In the genomic region with DNA sequence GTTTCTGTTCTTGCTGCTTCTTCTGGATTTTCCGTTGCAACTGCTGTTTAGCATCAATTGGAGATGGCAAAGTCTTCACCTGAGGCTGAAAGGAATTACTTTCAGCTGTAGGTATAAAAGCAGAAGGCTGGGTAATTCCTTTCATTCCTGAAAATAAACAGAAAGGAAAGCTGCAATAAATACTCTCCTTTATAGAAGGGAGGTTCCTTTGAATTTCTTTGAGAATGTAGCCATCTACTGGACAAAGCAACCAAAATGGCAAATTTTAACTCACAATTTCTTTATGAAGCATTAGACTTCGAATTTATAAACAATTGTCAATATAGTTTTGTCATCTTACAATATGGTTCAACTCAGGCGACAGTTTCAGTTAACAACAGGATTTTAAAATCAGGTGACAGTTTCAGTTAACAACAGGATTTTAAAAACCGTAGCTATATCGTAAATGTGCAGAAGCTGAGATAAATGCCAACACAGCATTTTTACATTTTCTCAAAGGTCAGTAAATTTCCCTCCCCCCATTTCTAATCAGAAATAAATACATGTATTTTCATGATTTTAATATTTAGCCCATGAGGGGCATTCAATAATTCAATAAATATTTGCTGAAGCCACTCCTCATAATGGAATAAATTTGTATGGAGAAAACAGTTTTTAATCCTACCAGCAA, we compare ENCODE assay signal across 21 cellular contexts.
DNase-seq lines count a peak whose midpoint lies in the region; ATAC-seq and TF ChIP-seq lines count a peak whose summit lies in the region.
"Had no signal": no experiment of that assay in that cellular context is flagged by ENCODE, and none has a peak within 500 bp of the region (broad histone marks: within the 10 kb centered on the region; RNA-seq: fewer than 3 reads in every experiment).

No MANE protein-coding gene starts in this region.

- H3K36me3 ChIP-seq in HCT116 (ENCODE audit: control insufficient read depth in 1 of 2, insufficient read depth in 2 of 2, low read length in 2 of 2) (peaks cover 5 to 21% of the 10 kb centered on the region in 2 experiments; a peak in 3 of 4 replicates), adipocyte (ENCODE audit: control insufficient read depth, insufficient read depth, low read length, severe bottlenecking) (peaks cover 56% of the 10 kb centered on the region)

- no peaks in the 10 kb centered on the region for H3K79me2 ChIP-seq in HCT116 (ENCODE audit: insufficient read depth, low read length)

- no peak overlapping the region for H2AFZ ChIP-seq in HCT116 (ENCODE audit: low read depth, low read length, poor library complexity, severe bottlenecking)

- ATAC-seq in HCT116: no peak
- ATAC-seq: right cardiac atrium; stimulated activated naive B cell treated with anti-CD40 and anti-IgM and Interleukin-4, amounts not matched to agents 10 μg/mL and 1 μg/mL and 100 μg/mL, for 72 hours had no signal

- TF ChIP-seq CTCF in AG04450 (IDR thresholded peaks at IDR 0.05; ENCODE audit: low read depth, low read length) (peak; percentile 42; the same call in 1 of the 2 replicates), HCT116 (IDR thresholded peaks at IDR 0.05 in 2 of 3, conservative IDR thresholded peaks at IDR 0.05 in 1 of 3; ENCODE audit: borderline replicate concordance in 1 of 3, insufficient read depth in 1 of 3, low read depth in 2 of 3, low read length in 2 of 3) (peak in 2 of 3 experiments; percentile 2 to 18; a peak in 1 of 6 replicates), MCF 10A (IDR thresholded peaks at IDR 0.05; ENCODE audit: unreplicated experiment) (no peak)

- DNase-seq in AG04450 (ENCODE audit: low read depth, low spot score) (no peak), HCT116 (ENCODE audit: low read depth, low spot score) (no peak), adipocyte (ENCODE audit: low read depth) (peak; percentile 21), inferior parietal cortex (ENCODE audit: extremely low spot score) (peak; percentile 29), ACHN (no peak), SKM-1 (lab: John Stamatoyannopoulos, UW; ENCODE audit: unreplicated experiment) (no peak), MCF 10A (ENCODE audit: unreplicated experiment) (no peak)
- DNase-seq in activated T-cell treated with anti-CD3 and anti-CD28 coated beads, Interleukin-2, amount 50 U/mL, for 24 hours: no peak
- DNase-seq: activated CD4-positive, alpha-beta T cell treated with anti-CD3 and anti-CD28 coated beads, Interleukin-2, amount 50 U/mL, for 1 hour; activated CD8-positive, alpha-beta memory T cell treated with anti-CD3 and anti-CD28 coated beads, Interleukin-2, amount 50 U/mL, for 48 hours; activated gamma-delta T cell; Caco-2; heart left ventricle; immature natural killer cell; NCI-H1930; right cardiac atrium; stimulated activated naive B cell treated with anti-CD40 and anti-IgM and Interleukin-4, amounts not matched to agents 10 μg/mL and 1 μg/mL and 100 μg/mL, for 72 hours; tibial artery had no signal

- H3K4me3 Mint-ChIP-seq in MCF 10A (ENCODE audit: unreplicated experiment): no peak overlapping the region
- H3K4me3 Mint-ChIP-seq in activated T-cell treated with anti-CD3 and anti-CD28 coated beads, Interleukin-2, amount 50 U/mL, for 24 hours: no peak overlapping the region
- H3K4me3 Mint-ChIP-seq: central memory CD8-positive, alpha-beta T cell; IgD-negative memory B cell; immature natural killer cell; stimulated activated naive B cell treated with anti-CD40 and anti-IgM and Interleukin-4, amounts not matched to agents 10 μg/mL and 1 μg/mL and 100 μg/mL, for 72 hours had no signal

- no peaks in the 10 kb centered on the region for H3K9me3 Mint-ChIP-seq in MCF 10A (ENCODE audit: unreplicated experiment)
- H3K9me3 Mint-ChIP-seq in activated T-cell treated with anti-CD3 and anti-CD28 coated beads, Interleukin-2, amount 50 U/mL, for 24 hours: no peaks in the 10 kb centered on the region
- H3K9me3 Mint-ChIP-seq: central memory CD8-positive, alpha-beta T cell; IgD-negative memory B cell; immature natural killer cell; stimulated activated naive B cell treated with anti-CD40 and anti-IgM and Interleukin-4, amounts not matched to agents 10 μg/mL and 1 μg/mL and 100 μg/mL, for 72 hours had no signal

- no peak overlapping the region for H3K9ac ChIP-seq in HCT116 (ENCODE audit: low read length)
- peak overlapping the region; percentile 7 for H3K9ac ChIP-seq in adipocyte (ENCODE audit: low read length)

- BruUV-seq in HCT116 (replicated peaks; lab: Mats Ljungman, UMichigan): no TSS peak
- no TSS peak for BruUV-seq in MCF 10A (replicated peaks; lab: Mats Ljungman, UMichigan)

- intact Hi-C loops in HCT116 (cut with micrococcal nuclease) (no loop called here), MCF 10A (cut with micrococcal nuclease) (loop anchor here (2.0 to 5.0 kb wide), 3 partner anchors 144 to 451 kb away; a partner anchor contains a TSS)

- H3K27me3 Mint-ChIP-seq in MCF 10A (ENCODE audit: insufficient read depth, unreplicated experiment): no peaks in the 10 kb centered on the region
- no peaks in the 10 kb centered on the region for H3K27me3 Mint-ChIP-seq in activated T-cell treated with anti-CD3 and anti-CD28 coated beads, Interleukin-2, amount 50 U/mL, for 24 hours
- H3K27me3 Mint-ChIP-seq: central memory CD8-positive, alpha-beta T cell; IgD-negative memory B cell; stimulated activated naive B cell treated with anti-CD40 and anti-IgM and Interleukin-4, amounts not matched to agents 10 μg/mL and 1 μg/mL and 100 μg/mL, for 72 hours had no signal

- H3K36me3 Mint-ChIP-seq in MCF 10A (ENCODE audit: insufficient read depth, unreplicated experiment): peaks cover 81% of the 10 kb centered on the region
- H3K36me3 Mint-ChIP-seq in activated T-cell treated with anti-CD3 and anti-CD28 coated beads, Interleukin-2, amount 50 U/mL, for 24 hours (ENCODE audit: low read depth): peaks cover 87% of the 10 kb centered on the region

- POLR2A ChIA-PET in AG04450 (lab: Yijun Ruan, JAX): no interaction called here
- POLR2A ChIA-PET in HCT116 (lab: Charles Lee): no interaction called here
- POLR2A ChIA-PET in MCF 10A (lab: Yijun Ruan, JAX): interaction anchor here (0.7 to 1.6 kb wide), 3 partner anchors 10 to 1894 kb away, joined by 3 to 8 read pairs (median 7); no protein-coding TSS in a partner anchor

- peak; percentile 29 for TF ChIP-seq RAD21 in HCT116 (IDR thresholded peaks at IDR 0.05; ENCODE audit: low read depth)

- no peak overlapping the region for H3K4me2 ChIP-seq in HCT116 (ENCODE audit: low read length)

- H3K9me2 ChIP-seq in HCT116 (ENCODE audit: insufficient read depth): no peaks in the 10 kb centered on the region

- no peak for TF ChIP-seq POLR2A in HCT116 (IDR thresholded peaks at IDR 0.05; ENCODE audit: borderline replicate concordance, extremely low read depth, insufficient read depth, insufficient read length)

- RAD21 ChIA-PET in HCT116 (lab: Charles Lee; ENCODE audit: low non-redundant PET in 1 of 2, low total read pairs in 2 of 2, uncharacterized antibody in 2 of 2, unreplicated experiment in 2 of 2): no interaction called here

- H3K4me1 Mint-ChIP-seq in MCF 10A (ENCODE audit: insufficient read depth, unreplicated experiment): peaks cover 6% of the 10 kb centered on the region
- no peaks in the 10 kb centered on the region for H3K4me1 Mint-ChIP-seq in activated T-cell treated with anti-CD3 and anti-CD28 coated beads, Interleukin-2, amount 50 U/mL, for 24 hours (ENCODE audit: low read depth)
- H3K4me1 Mint-ChIP-seq: central memory CD8-positive, alpha-beta T cell; IgD-negative memory B cell; immature natural killer cell; stimulated activated naive B cell treated with anti-CD40 and anti-IgM and Interleukin-4, amounts not matched to agents 10 μg/mL and 1 μg/mL and 100 μg/mL, for 72 hours had no signal

- H3K4me3 ChIP-seq in AG04450 (ENCODE audit: low read depth, low read length): no peak overlapping the region
- no peak overlapping the region for H3K4me3 ChIP-seq in HCT116 (replicated peaks in 1 of 2; ENCODE audit: low read depth in 1 of 2, low read length in 2 of 2)
- no peak overlapping the region for H3K4me3 ChIP-seq in adipocyte (ENCODE audit: low read length)
- H3K4me3 ChIP-seq: heart left ventricle, tibial artery had no signal

- no peaks in the 10 kb centered on the region for H3K27me3 ChIP-seq in AG04450 (ENCODE audit: control insufficient read depth, insufficient read depth, low read length)
- no peaks in the 10 kb centered on the region for H3K27me3 ChIP-seq in HCT116 (ENCODE audit: insufficient read depth, low read length)
- no peaks in the 10 kb centered on the region for H3K27me3 ChIP-seq in adipocyte (replicated peaks; ENCODE audit: control insufficient read depth, insufficient read depth, low read length)
- H3K27me3 ChIP-seq: heart left ventricle, tibial artery had no signal

- H3K9me3 ChIP-seq in AG04450 (ENCODE audit: control insufficient read depth, insufficient read depth, low read length) (no peaks in the 10 kb centered on the region), HCT116 (ENCODE audit: control insufficient read depth in 1 of 2, insufficient read depth in 1 of 2, low read depth in 1 of 2, low read length in 2 of 2) (no peaks in the 10 kb centered on the region), adipocyte (ENCODE audit: control insufficient read depth, low read length) (no peaks in the 10 kb centered on the region)
- H3K9me3 ChIP-seq: Caco-2, heart left ventricle, tibial artery had no signal

- no peak overlapping the region for H3K27ac ChIP-seq in AG04450 (ENCODE audit: low read depth, low read length)
- H3K27ac ChIP-seq in HCT116 (ENCODE audit: low read depth, low read length): no peak overlapping the region
- H3K27ac ChIP-seq: HL-60, tibial artery had no signal

- H3K27ac Mint-ChIP-seq in MCF 10A (ENCODE audit: low read depth, unreplicated experiment): no peak overlapping the region
- no peak overlapping the region for H3K27ac Mint-ChIP-seq in activated T-cell treated with anti-CD3 and anti-CD28 coated beads, Interleukin-2, amount 50 U/mL, for 24 hours
- H3K27ac Mint-ChIP-seq: stimulated activated naive B cell treated with anti-CD40 and anti-IgM and Interleukin-4, amounts not matched to agents 10 μg/mL and 1 μg/mL and 100 μg/mL, for 72 hours had no signal

- in situ Hi-C loops in ACHN (cut with HindIII; ENCODE audit: low pct_ligation_motif_present, low pct_unique_long_range_greater_than_20kb, low sequenced_read_pairs): no loop called here

- no peaks in the 10 kb centered on the region for H4K20me1 ChIP-seq in HCT116 (ENCODE audit: insufficient read depth)

- no peaks in the 10 kb centered on the region for H3K4me1 ChIP-seq in HCT116 (ENCODE audit: control insufficient read depth in 1 of 2, insufficient read depth in 2 of 2, low read length in 2 of 2)
- peaks cover 4% of the 10 kb centered on the region for H3K4me1 ChIP-seq in adipocyte (ENCODE audit: control insufficient read depth, insufficient read depth, low read length)

- CTCF ChIA-PET in AG04450 (lab: Charles Lee) (interaction anchor here (1.0 to 2.9 kb wide), 8 partner anchors 11 to 691 kb away, joined by 3 to 10 read pairs (median 4); no protein-coding TSS in a partner anchor), HCT116 (lab: Charles Lee) (interaction anchor here (0.6 to 1.3 kb wide), 2 partner anchors 251 to 450 kb away, joined by 3 read pairs; no protein-coding TSS in a partner anchor), MCF 10A (lab: Yijun Ruan, JAX) (interaction anchor here (0.6 to 2.2 kb wide), 7 partner anchors 24 to 352 kb away, joined by 3 to 6 read pairs (median 4); a partner anchor contains a TSS)

TF ChIP-seq in HCT116, 20 proteins besides CTCF, POLR2A, EP300 and RAD21 (continues in another document):
- no peak for TF ChIP-seq ZFX (IDR thresholded peaks at IDR 0.05)
- no peak for TF ChIP-seq YY1 (IDR thresholded peaks at IDR 0.05; ENCODE audit: extremely low read depth, insufficient replicate concordance, low read depth, low read length)

Comparison
In these comparisons a context has a peak if more than half of its experiments do, and no peak if none do; other contexts are left out.
1. DNase-seq: peak in adipocyte (single experiment) and inferior parietal cortex (single experiment); none in AG04450 (single experiment), HCT116 (single experiment), ACHN (single experiment), SKM-1 (single experiment), MCF 10A (single experiment) and activated T-cell treated with anti-CD3 and anti-CD28 coated beads, Interleukin-2, amount 50 U/mL, for 24 hours (single experiment).